ENCODE assay signal across 1 cellular context in genomic region chr2:179963626-179964025, GRCh38.
TF ChIP-seq lines count a peak whose summit lies in the region.

No MANE protein-coding gene starts in this region.

TF ChIP-seq in K562, 482 proteins besides CTCF, POLR2A, EP300 and RAD21 (continued from another document):
- TF ChIP-seq SMARCB1 (IDR thresholded peaks at IDR 0.05; ENCODE audit: insufficient read length, low read depth) (no peak), TOE1 (IDR thresholded peaks at IDR 0.05; ENCODE audit: borderline replicate concordance) (no peak), TOE1 (CRISPR knock-in tag; IDR thresholded peaks at IDR 0.05; ENCODE audit: borderline replicate concordance, low read depth) (no peak), ZBTB12 (CRISPR knock-in tag; IDR thresholded peaks at IDR 0.05) (no peak), ATF3 (IDR thresholded peaks at IDR 0.05) (peak; percentile 76), ATF3 (CRISPR knock-in tag; conservative IDR thresholded peaks at IDR 0.05) (no peak), ZNF445 (CRISPR knock-in tag; IDR thresholded peaks at IDR 0.05; ENCODE audit: low read depth) (no peak), CEBPG (CRISPR knock-in tag; IDR thresholded peaks at IDR 0.05) (no peak), CEBPG (tag; conservative IDR thresholded peaks at IDR 0.05 in 1 of 2, IDR thresholded peaks at IDR 0.05 in 1 of 2) (peak; percentile 14 to 55; a peak in 3 of 4 replicates), NELFE (IDR thresholded peaks at IDR 0.05; ENCODE audit: insufficient read depth, insufficient read length) (no peak)
